ENCODE assay signal across 1 cellular context in genomic region chr15:69452702-69453513, GRCh38.
TF ChIP-seq lines count a peak whose summit lies in the region.

RPLP1 (plus strand) TSS chr15:69452818; CDS start chr15:69452949, 131 bp downstream.

TF ChIP-seq in HEK293, 187 proteins besides CTCF, POLR2A, EP300 and RAD21 (continued from another document and continues in another):
- TF ChIP-seq ZBTB49 (tag by site-specific recombination; IDR thresholded peaks at IDR 0.05; ENCODE audit: low read depth) (no peak), ZBTB17 (tag by site-specific recombination; IDR thresholded peaks at IDR 0.05) (peak; percentile 88), ZNF623 (tag by site-specific recombination; IDR thresholded peaks at IDR 0.05) (peak; percentile 17; the same call in 1 of the 2 replicates), ZNF521 (tag by site-specific recombination; IDR thresholded peaks at IDR 0.05) (no peak), GLI2 (tag by site-specific recombination; IDR thresholded peaks at IDR 0.05; ENCODE audit: borderline replicate concordance, low read depth) (no peak), ZNF707 (tag by site-specific recombination; IDR thresholded peaks at IDR 0.05) (no peak), ZNF37A (tag by site-specific recombination; IDR thresholded peaks at IDR 0.05) (no peak), ZNF76 (tag by site-specific recombination; IDR thresholded peaks at IDR 0.05; ENCODE audit: borderline replicate concordance, low read depth) (peak; percentile 69), ZNF510 (tag by site-specific recombination; IDR thresholded peaks at IDR 0.05; ENCODE audit: insufficient replicate concordance) (no peak), ZBTB44 (tag by site-specific recombination; IDR thresholded peaks at IDR 0.05) (no peak), ZNF677 (tag by site-specific recombination; IDR thresholded peaks at IDR 0.05) (no peak), SP2 (tag by site-specific recombination; IDR thresholded peaks at IDR 0.05) (peak; percentile 87), YY1 (tag by site-specific recombination; IDR thresholded peaks at IDR 0.05) (peak; percentile 86), ZNF26 (tag by site-specific recombination; IDR thresholded peaks at IDR 0.05) (no peak), ZNF174 (tag by site-specific recombination; IDR thresholded peaks at IDR 0.05) (no peak), REPIN1 (tag by site-specific recombination; IDR thresholded peaks at IDR 0.05; ENCODE audit: low read depth) (peak; percentile 98), ZNF302 (tag by site-specific recombination; IDR thresholded peaks at IDR 0.05; ENCODE audit: low read depth) (0 out of 2 replicates have a peak, but pooled peaks have one; percentile 28), ZFP3 (tag by site-specific recombination; IDR thresholded peaks at IDR 0.05; ENCODE audit: low read depth) (no peak), KLF9 (tag by site-specific recombination; IDR thresholded peaks at IDR 0.05; ENCODE audit: low read depth) (peak; percentile 75), ZNF792 (tag by site-specific recombination; IDR thresholded peaks at IDR 0.05) (peak; percentile 95), ZNF211 (tag by site-specific recombination; IDR thresholded peaks at IDR 0.05; ENCODE audit: low read depth) (no peak), ZBTB26 (tag by site-specific recombination; optimal IDR thresholded peaks at IDR 0.05) (peak; percentile 75), ZFP37 (tag by site-specific recombination; IDR thresholded peaks at IDR 0.05) (peak; percentile 99), ZNF692 (tag by site-specific recombination; IDR thresholded peaks at IDR 0.05) (peak; percentile 92), ZNF146 (tag by site-specific recombination; IDR thresholded peaks at IDR 0.05) (0 out of 2 replicates have a peak, but pooled peaks have one; percentile 54), ZNF24 (tag by site-specific recombination; IDR thresholded peaks at IDR 0.05) (peak; percentile 88; the same call in 1 of the 2 replicates), ZNF404 (tag by site-specific recombination; IDR thresholded peaks at IDR 0.05) (no peak), ZNF266 (tag by site-specific recombination; IDR thresholded peaks at IDR 0.05; ENCODE audit: low read depth) (no peak), KLF8 (tag by site-specific recombination; IDR thresholded peaks at IDR 0.05) (no peak; the same call in 1 of the 2 replicates), ZNF148 (tag by site-specific recombination; IDR thresholded peaks at IDR 0.05; ENCODE audit: borderline replicate concordance) (peak; percentile 62; the same call in 1 of the 2 replicates), ZNF175 (tag by site-specific recombination; IDR thresholded peaks at IDR 0.05) (no peak), ZSCAN23 (tag by site-specific recombination; IDR thresholded peaks at IDR 0.05) (peak; percentile 92), WT1 (tag by site-specific recombination; IDR thresholded peaks at IDR 0.05) (no peak), ZFP69B (tag by site-specific recombination; IDR thresholded peaks at IDR 0.05) (peak; percentile 76), ZNF155 (tag by site-specific recombination; IDR thresholded peaks at IDR 0.05) (no peak), ZNF202 (tag by site-specific recombination; IDR thresholded peaks at IDR 0.05; ENCODE audit: borderline replicate concordance) (no peak), ZBTB48 (tag by site-specific recombination; IDR thresholded peaks at IDR 0.05) (peak; percentile 55; the same call in 1 of the 2 replicates), ZNF280C (tag by site-specific recombination; IDR thresholded peaks at IDR 0.05) (no peak), ZBTB10 (tag by site-specific recombination; IDR thresholded peaks at IDR 0.05) (peak; percentile 82), ZSCAN5A (tag by site-specific recombination; IDR thresholded peaks at IDR 0.05) (peak; percentile 90), ZNF624 (tag by site-specific recombination; IDR thresholded peaks at IDR 0.05) (peak; percentile 93), ZNF18 (tag by site-specific recombination; IDR thresholded peaks at IDR 0.05) (no peak), ZNF48 (tag by site-specific recombination; IDR thresholded peaks at IDR 0.05) (no peak), ZNF324 (tag by site-specific recombination; IDR thresholded peaks at IDR 0.05) (peak; percentile 94)
